23 cellular contexts compared by ENCODE assay signal in genomic region chr16:6341993-6342392, GRCh38.
"Had no signal": no experiment of that assay in that cellular context is flagged by ENCODE, and none has a peak within 500 bp of the region (broad histone marks: within the 10 kb centered on the region; RNA-seq: fewer than 3 reads in every experiment).

No MANE protein-coding gene starts in this region.

- H3K4me3 Mint-ChIP-seq: immature natural killer cell; naive thymus-derived CD4-positive, alpha-beta T cell; nephron progenitor cell; stimulated activated naive B cell treated with anti-CD40 and anti-IgM and Interleukin-4, amounts not matched to agents 10 μg/mL and 1 μg/mL and 100 μg/mL, for 72 hours; stimulated activated naive CD8-positive, alpha-beta T cell treated with anti-CD3 and anti-CD28 coated beads, Interleukin-15, amount 100 ng/mL, for 72 hours had no signal

- H3K27ac ChIP-seq: foreskin keratinocyte, hepatocyte, left ventricle myocardium inferior, spleen, thoracic aorta, transverse colon had no signal

- H3K27me3 Mint-ChIP-seq: naive thymus-derived CD4-positive, alpha-beta T cell; stimulated activated naive B cell treated with anti-CD40 and anti-IgM and Interleukin-4, amounts not matched to agents 10 μg/mL and 1 μg/mL and 100 μg/mL, for 72 hours; stimulated activated naive CD8-positive, alpha-beta T cell treated with anti-CD3 and anti-CD28 coated beads, Interleukin-15, amount 100 ng/mL, for 72 hours had no signal

- H3K4me1 ChIP-seq: foreskin keratinocyte, left ventricle myocardium inferior, spleen, transverse colon had no signal

- H3K27ac Mint-ChIP-seq: immature natural killer cell; naive thymus-derived CD4-positive, alpha-beta T cell; nephron progenitor cell; stimulated activated naive B cell treated with anti-CD40 and anti-IgM and Interleukin-4, amounts not matched to agents 10 μg/mL and 1 μg/mL and 100 μg/mL, for 72 hours; stimulated activated naive CD8-positive, alpha-beta T cell treated with anti-CD3 and anti-CD28 coated beads, Interleukin-15, amount 100 ng/mL, for 72 hours had no signal

- ATAC-seq: foreskin keratinocyte; left cardiac atrium; naive thymus-derived CD4-positive, alpha-beta T cell; sciatic nerve; stimulated activated naive B cell treated with anti-CD40 and anti-IgM and Interleukin-4, amounts not matched to agents 10 μg/mL and 1 μg/mL and 100 μg/mL, for 72 hours; stimulated activated naive CD8-positive, alpha-beta T cell treated with anti-CD3 and anti-CD28 coated beads, Interleukin-15, amount 100 ng/mL, for 72 hours had no signal

- H3K36me3 Mint-ChIP-seq: immature natural killer cell; naive thymus-derived CD4-positive, alpha-beta T cell; stimulated activated naive B cell treated with anti-CD40 and anti-IgM and Interleukin-4, amounts not matched to agents 10 μg/mL and 1 μg/mL and 100 μg/mL, for 72 hours had no signal

- DNase-seq: erythroblast; foreskin keratinocyte; head of caudate nucleus; immature natural killer cell; kidney; left cardiac atrium; left ventricle myocardium inferior; mesenchymal stem cell; naive thymus-derived CD4-positive, alpha-beta T cell; nephron progenitor cell; posterior cingulate gyrus; spleen; stimulated activated CD4-positive, alpha-beta T cell treated with anti-CD3 and anti-CD28 coated beads, Interleukin-15, amount 100 ng/mL, for 24 hours; stimulated activated CD4-positive, alpha-beta T cell treated with anti-CD3 and anti-CD28 coated beads, Interleukin-1b, Interleukin-23, amount 100 ng/mL, for 48 hours; stimulated activated CD4-positive, alpha-beta T cell treated with anti-CD3 and anti-CD28 coated beads, Interleukin-4, amount 100 ng/mL, for 24 hours; stimulated activated naive B cell treated with anti-CD40 and anti-IgM and Interleukin-4, amounts not matched to agents 10 μg/mL and 1 μg/mL and 100 μg/mL, for 72 hours; stimulated activated naive CD8-positive, alpha-beta T cell treated with anti-CD3 and anti-CD28 coated beads, Interleukin-15, amount 100 ng/mL, for 72 hours; substantia nigra; transverse colon had no signal

- H3K79me2 ChIP-seq: hepatocyte had no signal

- H3K4me2 ChIP-seq: hepatocyte had no signal

- H3K4me1 Mint-ChIP-seq: immature natural killer cell; naive thymus-derived CD4-positive, alpha-beta T cell; nephron progenitor cell; stimulated activated naive B cell treated with anti-CD40 and anti-IgM and Interleukin-4, amounts not matched to agents 10 μg/mL and 1 μg/mL and 100 μg/mL, for 72 hours; stimulated activated naive CD8-positive, alpha-beta T cell treated with anti-CD3 and anti-CD28 coated beads, Interleukin-15, amount 100 ng/mL, for 72 hours had no signal

- H3K9me3 ChIP-seq: thoracic aorta, transverse colon had no signal

- H3K27me3 ChIP-seq: foreskin keratinocyte, hepatocyte, spleen, transverse colon had no signal

- H3K36me3 ChIP-seq: left ventricle myocardium inferior, spleen, thoracic aorta, transverse colon had no signal

- H2AFZ ChIP-seq: hepatocyte had no signal

- H3K4me3 ChIP-seq: hepatocyte, left ventricle myocardium inferior, lung, spleen, thoracic aorta, transverse colon had no signal
